In genomic region chr16:67248401-67249177, GRCh38 we compare ENCODE assay signal across 8 cellular contexts. TPM values are rescaled to one million over a fixed set of nuclear protein-coding genes. Genes with fewer than 3 reads are reported as not detected.
DNase-seq lines count a peak whose midpoint lies in the region; ATAC-seq lines count a peak whose summit lies in the region.

TSS of gene SLC9A5 (plus strand) at chr16:67248979. CDS start at chr16:67249015, 36 bp downstream.

- H3K4me1 ChIP-seq in endocrine pancreas (ENCODE audit: control insufficient read depth, insufficient read depth, low read length), result no peaks in the 10 kb centered on the region

- H3K27me3 Mint-ChIP-seq in naive B cell, result peaks cover 0 to 33% (median 23%) of the 10 kb centered on the region in 3 donors

- peak within 1 kb of the TSS; percentile 87 to 99 (median 96) for H3K4me3 Mint-ChIP-seq in naive B cell

- H3K36me3 Mint-ChIP-seq in naive B cell, result no peaks in the 10 kb centered on the region

- peak within 1 kb of the TSS; percentile 19 for H3K4me3 ChIP-seq in endocrine pancreas (ENCODE audit: control insufficient read depth, insufficient read depth, low read length)

- H3K9ac ChIP-seq in endocrine pancreas (ENCODE audit: control insufficient read depth, insufficient read depth, low read length), result peak within 1 kb of the TSS; percentile 43

- peak within 1 kb of the TSS; percentile 35 to 98 (median 81) for H3K27ac Mint-ChIP-seq in naive B cell

- peaks cover 44% of the 10 kb centered on the region in 3 donors for H3K4me1 Mint-ChIP-seq in naive B cell

- no peaks in the 10 kb centered on the region for H3K36me3 ChIP-seq in endocrine pancreas (ENCODE audit: control insufficient read depth, insufficient read depth, low read length)

- H3K9me3 Mint-ChIP-seq in naive B cell, result no peaks in the 10 kb centered on the region

- no peaks in the 10 kb centered on the region for H3K9me3 ChIP-seq in endocrine pancreas (ENCODE audit: control insufficient read depth, low read length)

- H3K27me3 ChIP-seq in endocrine pancreas (ENCODE audit: control insufficient read depth, insufficient read depth, low read length), result no peaks in the 10 kb centered on the region

- DNase-seq in stimulated activated CD4-positive, alpha-beta T cell treated with anti-CD3 and anti-CD28 coated beads, Interleukin-12 subunit alpha, Interleukin-12 subunit beta, amount 100 ng/mL, for 4 hours, result peak; percentile 34
- no peak for DNase-seq in stimulated activated CD4-positive, alpha-beta T cell treated with anti-CD3 and anti-CD28 coated beads, Interleukin-4, amount 100 ng/mL, for 24 hours
- DNase-seq in SK-N-DZ (ENCODE audit: low spot score) (peak; percentile 43), naive B cell (peak; percentile 35), NCI-H2107 (lab: John Stamatoyannopoulos, UW) (no peak), NCI-H2029 treated with DMSO at 0.1 percent for 48 hours (lab: John Stamatoyannopoulos, UW) (no peak)

- no peak for ATAC-seq in naive B cell (ENCODE audit: low read depth in 2 of 2)
- no peak for ATAC-seq in GM21390 (IDR thresholded peaks at IDR 0.05; ENCODE audit: unreplicated experiment)

RNA-seq across cellular contexts. Expression of gene SLC9A5, which starts in this region (rescaled TPM):
- 1.7 TPM in 2 replicates for polyA plus RNA-seq in SK-N-DZ (2014; cell fraction: cytosol; rRNA removed)
- polyA plus RNA-seq in SK-N-DZ (2014; cell fraction: nucleus; rRNA removed), result 8.7 and 11.9 TPM in 2 replicates
- under 1 TPM in 4 of 6 donors, not detected in 2; 0.08 to 0.14 (median 0.10) TPM for polyA plus RNA-seq in naive B cell (ENCODE audit: low read depth in 6 of 6)

Comparison
In these comparisons a context has a peak if more than half of its experiments do, and no peak if none do; other contexts are left out.
1. DNase-seq: peak in stimulated activated CD4-positive, alpha-beta T cell treated with anti-CD3 and anti-CD28 coated beads, Interleukin-12 subunit alpha, Interleukin-12 subunit beta, amount 100 ng/mL, for 4 hours (single experiment) and SK-N-DZ (single experiment); none in stimulated activated CD4-positive, alpha-beta T cell treated with anti-CD3 and anti-CD28 coated beads, Interleukin-4, amount 100 ng/mL, for 24 hours (single experiment), NCI-H2107 (single experiment) and NCI-H2029 treated with DMSO at 0.1 percent for 48 hours (single experiment).
2. Peak in DNase-seq in naive B cell; RNA of the gene not detected or under 1 TPM.